ENCODE assay signal across 8 cellular contexts in genomic region chr2:42196403-42197267, GRCh38. TPM values are rescaled to one million over a fixed set of nuclear protein-coding genes. Genes with fewer than 3 reads are reported as not detected.
DNase-seq lines count a peak whose midpoint lies in the region; ATAC-seq and TF ChIP-seq lines count a peak whose summit lies in the region.

No MANE protein-coding gene starts in this region.

- H3K27me3 Mint-ChIP-seq in activated T-cell treated with anti-CD3 and anti-CD28 coated beads, Interleukin-2, amount 50 U/mL, for 24 hours, result no peaks in the 10 kb centered on the region

- TF ChIP-seq POLR2A in breast epithelium (IDR thresholded peaks at IDR 0.05), result no peak

- H3K4me3 Mint-ChIP-seq in activated T-cell treated with anti-CD3 and anti-CD28 coated beads, Interleukin-2, amount 50 U/mL, for 24 hours, result no peak overlapping the region

- H3K27ac Mint-ChIP-seq in activated T-cell treated with anti-CD3 and anti-CD28 coated beads, Interleukin-2, amount 50 U/mL, for 24 hours, result no peak overlapping the region

- H3K4me1 Mint-ChIP-seq in activated T-cell treated with anti-CD3 and anti-CD28 coated beads, Interleukin-2, amount 50 U/mL, for 24 hours (ENCODE audit: low read depth), result peaks cover 82% of the 10 kb centered on the region

- no peaks in the 10 kb centered on the region for H3K9me3 Mint-ChIP-seq in activated T-cell treated with anti-CD3 and anti-CD28 coated beads, Interleukin-2, amount 50 U/mL, for 24 hours

- H3K4me3 ChIP-seq in breast epithelium (no peak overlapping the region), kidney epithelial cell (ENCODE audit: low read depth, low read length) (no peak overlapping the region), thoracic aorta (no peak overlapping the region)

- DNase-seq in activated T-cell treated with anti-CD3 and anti-CD28 coated beads for 1 hour (ENCODE audit: low read depth) (peak; percentile 22), RKO (ENCODE audit: low spot score) (peak; percentile 15), breast epithelium (ENCODE audit: low spot score in 2 of 2) (no peak), kidney epithelial cell (ENCODE audit: low read depth) (peak; percentile 10), thoracic aorta (ENCODE audit: low spot score) (no peak)
- no peak for DNase-seq in activated T-cell treated with anti-CD3 and anti-CD28 coated beads, Interleukin-2, amount 50 U/mL, for 24 hours
- DNase-seq in activated effector memory CD4-positive, alpha-beta T cell treated with anti-CD3 and anti-CD28 coated beads, Interleukin-2, amount 50 U/mL, for 16 hours, result no peak

- H3K4me1 ChIP-seq in breast epithelium (no peaks in the 10 kb centered on the region), thoracic aorta (ENCODE audit: control insufficient read depth in 1 of 2, low read depth in 2 of 2) (peaks cover 22 to 51% of the 10 kb centered on the region in 2 donors)

- no peak overlapping the region for H3K27ac ChIP-seq in breast epithelium
- H3K27ac ChIP-seq in thoracic aorta, result no peak overlapping the region

- peak; percentile 62 for ATAC-seq in HG02678 (IDR thresholded peaks at IDR 0.05; ENCODE audit: unreplicated experiment)
- ATAC-seq in thoracic aorta (ENCODE audit: insufficient number of reproducible peaks, low FRiP score, low read depth), result no peak

- H3K9me3 ChIP-seq in breast epithelium, result no peaks in the 10 kb centered on the region
- no peaks in the 10 kb centered on the region for H3K9me3 ChIP-seq in thoracic aorta

- intact Hi-C loops in breast epithelium (cut with DNase I; ENCODE audit: low total_unique reads), result no loop called here

- H3K36me3 ChIP-seq in breast epithelium (no peaks in the 10 kb centered on the region), kidney epithelial cell (ENCODE audit: control insufficient read depth, insufficient read depth, low read length) (no peaks in the 10 kb centered on the region), thoracic aorta (no peaks in the 10 kb centered on the region)

- H3K27me3 ChIP-seq in breast epithelium (no peaks in the 10 kb centered on the region), kidney epithelial cell (ENCODE audit: control insufficient read depth, insufficient read depth, low read length) (no peaks in the 10 kb centered on the region), thoracic aorta (replicated peaks; ENCODE audit: insufficient read depth) (no peaks in the 10 kb centered on the region)

- TF ChIP-seq CTCF in breast epithelium (IDR thresholded peaks at IDR 0.05), result peak in 2 of 3 donors; percentile 18 to 34
- TF ChIP-seq CTCF in kidney epithelial cell (IDR thresholded peaks at IDR 0.05; ENCODE audit: insufficient read depth, low read length, poor library complexity, severe bottlenecking), result peak; percentile 57
- TF ChIP-seq CTCF in thoracic aorta (IDR thresholded peaks at IDR 0.05), result peak; percentile 30

- H3K36me3 Mint-ChIP-seq in activated T-cell treated with anti-CD3 and anti-CD28 coated beads, Interleukin-2, amount 50 U/mL, for 24 hours (ENCODE audit: low read depth), result peaks cover 24% of the 10 kb centered on the region

RNA-seq across cellular contexts. Expression of gene EML4, which starts 27.5 kb away (rescaled TPM):
- total RNA-seq in breast epithelium (10 to 100 TPM; 19.4 to 68.5 (median 36.7) TPM), kidney epithelial cell (28.1 and 33.8 TPM in 2 replicates), thoracic aorta (10 to 100 TPM; 32.8 to 59.9 TPM)

Comparison
In these comparisons a context has a peak if more than half of its experiments do, and no peak if none do; other contexts are left out.
1. DNase-seq: peak in activated T-cell treated with anti-CD3 and anti-CD28 coated beads for 1 hour (single experiment), RKO (single experiment) and kidney epithelial cell (single experiment); none in activated T-cell treated with anti-CD3 and anti-CD28 coated beads, Interleukin-2, amount 50 U/mL, for 24 hours (single experiment), breast epithelium (0 of 2), thoracic aorta (single experiment) and activated effector memory CD4-positive, alpha-beta T cell treated with anti-CD3 and anti-CD28 coated beads, Interleukin-2, amount 50 U/mL, for 16 hours (single experiment).
2. Peak in every context shown above with its lines, with median percentiles within 50 percentile points of each other: CTCF ChIP-seq.